Comparison of ENCODE assay signal across 8 cellular contexts in genomic region chrX:48573690-48574269, GRCh38. TPM values are rescaled to one million over a fixed set of nuclear protein-coding genes. Genes with fewer than 3 reads are reported as not detected.
DNase-seq lines count a peak whose midpoint lies in the region; ATAC-seq and TF ChIP-seq lines count a peak whose summit lies in the region.

No MANE protein-coding gene starts in this region.

- H3K27ac ChIP-seq in HUES48 (ENCODE audit: low read depth, low read length) (peak overlapping the region; percentile 95), dorsolateral prefrontal cortex (peak overlapping the region; percentile 58 to 100 (median 98)), uterus (peak overlapping the region; percentile 93 to 98)

- H3K27ac Mint-ChIP-seq in T-helper 17 cell: peak overlapping the region; percentile 98

- TF ChIP-seq CTCF in dorsolateral prefrontal cortex (IDR thresholded peaks at IDR 0.05 in 54 of 56, conservative IDR thresholded peaks at IDR 0.05 in 2 of 56; ENCODE audit: low read depth in 1 of 56, partially characterized antibody in 56 of 56) (no peak), uterus (IDR thresholded peaks at IDR 0.05) (no peak)

- no peaks in the 10 kb centered on the region for H3K27me3 Mint-ChIP-seq in T-helper 17 cell

- H3K36me3 Mint-ChIP-seq in T-helper 17 cell (ENCODE audit: low read depth): peaks cover 2% of the 10 kb centered on the region

- H3K4me1 ChIP-seq in HUES48 (ENCODE audit: control insufficient read depth, insufficient read depth, low read length) (no peaks in the 10 kb centered on the region), mononuclear cell (ENCODE audit: insufficient read depth, low read length) (peaks cover 17% of the 10 kb centered on the region), uterus (no peaks in the 10 kb centered on the region)

- peak overlapping the region; percentile 89 for H3K4me3 ChIP-seq in HUES48 (ENCODE audit: low read depth, low read length)
- H3K4me3 ChIP-seq in dorsolateral prefrontal cortex: peak overlapping the region; percentile 15 to 88 (median 74)
- peak overlapping the region; percentile 88 for H3K4me3 ChIP-seq in mononuclear cell (ENCODE audit: low read length)
- peak overlapping the region; percentile 50 to 74 for H3K4me3 ChIP-seq in uterus

- no peak for TF ChIP-seq POLR2A in uterus (IDR thresholded peaks at IDR 0.05)

- H3K9ac ChIP-seq in HUES48 (ENCODE audit: low read depth, low read length): peak overlapping the region; percentile 9; the same call in 1 of the 2 replicates

- H3K4me3 Mint-ChIP-seq in T-helper 17 cell: peak overlapping the region; percentile 96

- H3K27me3 ChIP-seq in HUES48 (ENCODE audit: control insufficient read depth, insufficient read depth, low read length) (no peaks in the 10 kb centered on the region), dorsolateral prefrontal cortex (peaks cover 0 to 18% (median 0%) of the 10 kb centered on the region in 45 donors), mononuclear cell (ENCODE audit: insufficient read depth, low read length) (no peaks in the 10 kb centered on the region), uterus (no peaks in the 10 kb centered on the region)

- peak; percentile 31 for ATAC-seq in T-helper 17 cell
- ATAC-seq in GM21381 (IDR thresholded peaks at IDR 0.05; ENCODE audit: unreplicated experiment): no peak
- ATAC-seq in GM21360 (IDR thresholded peaks at IDR 0.05; ENCODE audit: unreplicated experiment): no peak

- intact Hi-C loops in dorsolateral prefrontal cortex (cut with DNase I): loop anchor here (2.0 to 10.0 kb wide), 4 partner anchors 35 to 919 kb away; partner anchors contain the start of genes FTSJ1 (in 2 of the 2), SLC38A5 (in 2 of the 2), ELK1 (in 1 of the 2) and PORCN (in 1 of the 2)
- intact Hi-C loops in uterus (cut with DNase I; ENCODE audit: low total_unique reads): no loop called here

- peaks cover 19% of the 10 kb centered on the region for H3K4me1 Mint-ChIP-seq in T-helper 17 cell

- H3K9me3 ChIP-seq in HUES48 (ENCODE audit: control insufficient read depth, insufficient read depth, low read length) (peaks cover 31% of the 10 kb centered on the region; the same call in 1 of the 2 replicates), T-helper 17 cell (ENCODE audit: control insufficient read depth, low read length, poor library complexity, severe bottlenecking) (no peaks in the 10 kb centered on the region), mononuclear cell (ENCODE audit: low read depth, low read length) (no peaks in the 10 kb centered on the region), uterus (no peaks in the 10 kb centered on the region)

- H3K36me3 ChIP-seq in HUES48 (ENCODE audit: control insufficient read depth, insufficient read depth, low read length): peaks cover 37% of the 10 kb centered on the region
- no peaks in the 10 kb centered on the region for H3K36me3 ChIP-seq in uterus

- peak; percentile 53 for DNase-seq in D341Med (ENCODE audit: low spot score)
- no peak for DNase-seq in T-helper 17 cell
- peak in 3 of 10 donors; percentile 5 to 25 (median 12) for DNase-seq in dorsolateral prefrontal cortex
- peak; percentile 37 to 48 for DNase-seq in uterus

RNA-seq across cellular contexts. Expression of gene RBM3, which starts 0.5 kb away (rescaled TPM):
- 100 to 1,000 TPM; 319 to 380 TPM for total RNA-seq in T-helper 17 cell
- total RNA-seq in dorsolateral prefrontal cortex: 100 to 1,000 TPM in 10 of 120 experiments, 10 to 100 TPM in 110; 24.6 to 159 (median 56.4) TPM
- total RNA-seq in mononuclear cell: 377 TPM
- total RNA-seq in uterus: 100 to 1,000 TPM in 3 of 4 donors, 10 to 100 TPM in 1; 52.3 to 239 (median 205) TPM

RNA-seq across cellular contexts. Expression of gene WDR13, which starts 23.5 kb away (rescaled TPM):
- total RNA-seq in T-helper 17 cell (10 to 100 TPM; 49.1 to 53.3 TPM), dorsolateral prefrontal cortex (100 to 1,000 TPM in 117 of 120 experiments, 10 to 100 TPM in 3; 86.7 to 175 (median 126) TPM), mononuclear cell (38.2 TPM), uterus (100 to 1,000 TPM in 2 of 4 donors, 10 to 100 TPM in 2; 64.8 to 147 (median 111) TPM)

RNA-seq across cellular contexts. Expression of gene TBC1D25, which starts 34.3 kb away (rescaled TPM):
- total RNA-seq in T-helper 17 cell (10 to 100 TPM; 23.2 to 31.3 TPM), dorsolateral prefrontal cortex (10 to 100 TPM; 15.0 to 35.0 (median 22.4) TPM), mononuclear cell (10.7 TPM), uterus (10 to 100 TPM in 1 of 4 donors, 1 to 10 TPM in 3; 4.1 to 14.3 (median 5.3) TPM)

RNA-seq across cellular contexts. Expression of gene EBP, which starts 52.2 kb away (rescaled TPM):
- 10 to 100 TPM; 43.9 to 53.6 TPM for total RNA-seq in T-helper 17 cell
- 10 to 100 TPM; 13.5 to 43.9 (median 25.0) TPM for total RNA-seq in dorsolateral prefrontal cortex
- 27.6 TPM for total RNA-seq in mononuclear cell
- total RNA-seq in uterus: 10 to 100 TPM in 2 of 4 donors, 1 to 10 TPM in 1, not detected in 1; 2.4 to 23.0 (median 22.1) TPM

Comparison
In these comparisons a context has a peak if more than half of its experiments do, and no peak if none do; other contexts are left out.
1. DNase-seq: peak in D341Med (single experiment) and uterus (2 of 2); none in T-helper 17 cell (0 of 3).
2. Peak in every context shown above with its lines, with median percentiles within 50 percentile points of each other: H3K27ac ChIP-seq and H3K4me3 ChIP-seq.